8 cellular contexts compared by ENCODE assay signal in genomic region chrX:55451990-55452824, GRCh38. TPM values are rescaled to one million over a fixed set of nuclear protein-coding genes. Genes with fewer than 3 reads are reported as not detected.
DNase-seq lines count a peak whose midpoint lies in the region; ATAC-seq, FAIRE-seq and TF ChIP-seq lines count a peak whose summit lies in the region.

Gene MAGEH1, plus strand, starts transcription at chrX:55452127. Its CDS starts 248 bp downstream, at chrX:55452375.

- H3K9me3 ChIP-seq in T-helper 17 cell (ENCODE audit: control insufficient read depth, low read length, poor library complexity, severe bottlenecking) (no peaks in the 10 kb centered on the region), upper lobe of left lung (no peaks in the 10 kb centered on the region)

- DNase-seq in GF-D8 (lab: John Stamatoyannopoulos, UW) (peak; percentile 2), H54 (ENCODE audit: insufficient read length, low spot score) (peak; percentile 16), MV-4-11 (lab: John Stamatoyannopoulos, UW) (peak; percentile 81), T-helper 17 cell (peak; percentile 52 to 68 (median 57)), amniotic stem cell (lab: John Stamatoyannopoulos, UW) (peak; percentile 1), left cardiac atrium (peak; percentile 89), progenitor cell of endocrine pancreas (ENCODE audit: low spot score, unreplicated experiment) (peak; percentile 29), upper lobe of left lung (peak; percentile 85 to 87)

- H3K9me3 Mint-ChIP-seq in progenitor cell of endocrine pancreas (ENCODE audit: low read depth): peaks cover 6% of the 10 kb centered on the region

- peak within 1 kb of the TSS; percentile 93 for H3K4me3 Mint-ChIP-seq in T-helper 17 cell
- peak within 1 kb of the TSS; percentile 87 for H3K4me3 Mint-ChIP-seq in progenitor cell of endocrine pancreas (ENCODE audit: low read depth)

- H3K27me3 Mint-ChIP-seq in T-helper 17 cell: no peaks in the 10 kb centered on the region
- no peaks in the 10 kb centered on the region for H3K27me3 Mint-ChIP-seq in progenitor cell of endocrine pancreas

- no peaks in the 10 kb centered on the region for H3K27me3 ChIP-seq in upper lobe of left lung

- WGBS in upper lobe of left lung, 2 donors: 0 to 35% methylated on average over 6 to 42 of the region's 42 CpGs

- FAIRE-seq in H54 (lab: Jason Lieb, UNC): no peak

- H3K4me1 Mint-ChIP-seq in T-helper 17 cell: peaks cover 15% of the 10 kb centered on the region
- H3K4me1 Mint-ChIP-seq in progenitor cell of endocrine pancreas (ENCODE audit: low read depth): peaks cover 7% of the 10 kb centered on the region

- H3K27ac ChIP-seq in upper lobe of left lung: peak within 1 kb of the TSS; percentile 74 to 85 (median 80)

- intact Hi-C loops in left cardiac atrium (cut with DNase I): no loop called here

- H3K36me3 ChIP-seq in upper lobe of left lung: no peaks in the 10 kb centered on the region

- TF ChIP-seq POLR2A in H54 (IDR thresholded peaks at IDR 0.05; ENCODE audit: low read depth, low read length) (peak; percentile 60), upper lobe of left lung (IDR thresholded peaks at IDR 0.05) (peak in 3 of 4 donors; percentile 18 to 64 (median 50))

- no peak for TF ChIP-seq EP300 in upper lobe of left lung (IDR thresholded peaks at IDR 0.05)

- H3K36me3 Mint-ChIP-seq in T-helper 17 cell (ENCODE audit: low read depth): no peaks in the 10 kb centered on the region
- no peaks in the 10 kb centered on the region for H3K36me3 Mint-ChIP-seq in progenitor cell of endocrine pancreas (ENCODE audit: insufficient read depth)

- peak within 1 kb of the TSS; percentile 95 for H3K27ac Mint-ChIP-seq in T-helper 17 cell
- H3K27ac Mint-ChIP-seq in progenitor cell of endocrine pancreas: peak within 1 kb of the TSS; percentile 87

- ATAC-seq in T-helper 17 cell: peak; percentile 93
- peak; percentile 98 to 99 for ATAC-seq in left cardiac atrium
- ATAC-seq in upper lobe of left lung (ENCODE audit: low FRiP score in 2 of 2): peak; percentile 93 to 98

- no peak for TF ChIP-seq CTCF in progenitor cell of endocrine pancreas (IDR thresholded peaks at IDR 0.05; ENCODE audit: unreplicated experiment)
- no peak for TF ChIP-seq CTCF in upper lobe of left lung (IDR thresholded peaks at IDR 0.05)

- peaks cover 0 to 15% (median 0%) of the 10 kb centered on the region in 4 donors for H3K4me1 ChIP-seq in upper lobe of left lung

- H3K4me3 ChIP-seq in upper lobe of left lung: peak within 1 kb of the TSS; percentile 25 to 73 (median 62)

RNA-seq across cellular contexts. Expression of gene MAGEH1, which starts in this region (rescaled TPM):
- total RNA-seq in T-helper 17 cell: 10 to 100 TPM; 13.1 to 13.5 TPM
- 10 to 100 TPM; 18.8 to 25.6 TPM for total RNA-seq in left cardiac atrium
- 28.3 and 33.6 TPM in 2 replicates for total RNA-seq in progenitor cell of endocrine pancreas
- total RNA-seq in upper lobe of left lung: 10 to 100 TPM in 5 of 6 donors, 1 to 10 TPM in 1; 7.3 to 26.3 (median 25.6) TPM

Comparison
In these comparisons a context has a peak if more than half of its experiments do, and no peak if none do; other contexts are left out.
1. Peak in every context shown above with its lines: DNase-seq, ATAC-seq, H3K4me3 ChIP-seq and H3K27ac ChIP-seq.
2. DNase-seq: peak in every context shown above with its lines; median percentile 89 in left cardiac atrium; 86 in upper lobe of left lung; 81 in MV-4-11; 57 in T-helper 17 cell; 29 in progenitor cell of endocrine pancreas; 16 in H54; 2 in GF-D8; 1 in amniotic stem cell.